Comparison of ENCODE assay signal across 30 cellular contexts in the genomic region with DNA sequence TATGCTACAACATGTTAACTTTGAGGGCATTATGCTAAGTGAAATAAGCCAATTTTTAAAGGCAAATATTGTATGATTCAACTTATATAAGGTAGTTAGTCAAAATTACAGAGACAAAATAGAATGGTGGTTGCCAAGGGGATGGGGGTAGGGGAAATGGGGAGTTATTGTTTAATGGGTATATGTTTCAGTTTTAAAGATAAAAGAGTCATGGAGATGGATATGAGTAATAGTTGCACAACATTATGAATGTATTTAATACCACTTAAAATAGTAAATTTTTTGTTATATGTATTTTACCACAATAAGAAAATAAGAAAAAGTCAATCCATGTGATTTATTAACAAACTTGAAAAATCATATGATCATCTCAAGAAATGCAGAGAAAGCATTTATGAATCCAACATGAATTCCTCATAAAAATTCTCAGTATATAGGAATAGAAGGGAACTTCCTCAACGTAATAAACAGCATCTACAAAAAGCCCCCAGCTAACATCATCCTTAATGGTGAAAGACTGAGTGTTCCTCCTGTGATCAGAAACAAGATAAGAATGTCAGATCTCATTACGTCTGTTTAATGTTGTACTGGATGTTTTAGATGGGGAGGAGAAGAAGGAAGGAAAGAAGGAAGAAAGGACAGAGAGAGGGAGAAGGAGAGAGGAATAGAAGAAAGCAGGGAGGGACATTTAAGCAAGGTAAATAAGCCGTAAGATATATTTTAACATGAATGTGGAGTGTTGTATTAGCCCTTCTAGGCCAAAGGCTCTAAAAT. TPM values are rescaled to one million over a fixed set of nuclear protein-coding genes. Genes with fewer than 3 reads are reported as not detected.
"Had no signal": no experiment of that assay in that cellular context is flagged by ENCODE, and none has a peak within 500 bp of the region (broad histone marks: within the 10 kb centered on the region; RNA-seq: fewer than 3 reads in every experiment).

No MANE protein-coding gene starts in this region.

- H3K4me1 Mint-ChIP-seq: activated CD4-positive, alpha-beta T cell treated with anti-CD3 and anti-CD28 coated beads, Interleukin-2, amount 10 ng/mL, durations not matched to agents 24 days and 14 days; activated naive CD4-positive, alpha-beta T cell treated with anti-CD3 and anti-CD28 coated beads, Interleukin-2, amount 50 U/mL, for 24 hours; naive thymus-derived CD8-positive, alpha-beta T cell; neural progenitor cell; stimulated activated naive B cell treated with anti-CD40 and anti-IgM and Interleukin-4, amounts not matched to agents 10 μg/mL and 1 μg/mL and 100 μg/mL, for 72 hours had no signal

- H3K27ac ChIP-seq: esophagus muscularis mucosa, heart right ventricle, left lung, lower lobe of right lung, neural progenitor cell, parathyroid adenoma, psoas muscle, tibial nerve, VCaP had no signal

- FAIRE-seq: islet of Langerhans had no signal

- H3K36me3 Mint-ChIP-seq: activated CD4-positive, alpha-beta memory T cell treated with anti-CD3 and anti-CD28 coated beads for 36 hours; neural progenitor cell; stimulated activated naive B cell treated with anti-CD40 and anti-IgM and Interleukin-4, amounts not matched to agents 10 μg/mL and 1 μg/mL and 100 μg/mL, for 72 hours had no signal

- H3K9me3 Mint-ChIP-seq: activated CD4-positive, alpha-beta memory T cell treated with anti-CD3 and anti-CD28 coated beads for 36 hours; activated naive CD4-positive, alpha-beta T cell treated with anti-CD3 and anti-CD28 coated beads, Interleukin-2, amount 50 U/mL, for 24 hours; activated naive CD8-positive, alpha-beta T cell treated with anti-CD3 and anti-CD28 coated beads, Interleukin-2, amount 50 U/mL, for 24 hours; activated T-cell treated with anti-CD3 and anti-CD28 coated beads, Interleukin-2, amount 50 U/mL, for 24 hours; activated T-helper 2 cell treated with anti-CD3 and anti-CD28 coated beads, Interferon-gamma antibody, Interleukin-2, Interleukin-4, amounts not matched to agents 10 μg/mL and 5 μg/mL and 100 μg/mL, durations not matched to agents 14 hours and 24 hours and 36 hours; naive thymus-derived CD8-positive, alpha-beta T cell; stimulated activated naive B cell treated with anti-CD40 and anti-IgM and Interleukin-4, amounts not matched to agents 10 μg/mL and 1 μg/mL and 100 μg/mL, for 72 hours had no signal

- H3K27ac Mint-ChIP-seq: activated CD4-positive, alpha-beta memory T cell treated with anti-CD3 and anti-CD28 coated beads for 36 hours; activated CD4-positive, alpha-beta T cell treated with anti-CD3 and anti-CD28 coated beads, Interleukin-2, amount 10 ng/mL, durations not matched to agents 24 days and 14 days; activated naive CD4-positive, alpha-beta T cell treated with anti-CD3 and anti-CD28 coated beads, Interleukin-2, amount 50 U/mL, for 24 hours; activated naive CD8-positive, alpha-beta T cell treated with anti-CD3 and anti-CD28 coated beads, Interleukin-2, amount 50 U/mL, for 24 hours; activated T-cell treated with anti-CD3 and anti-CD28 coated beads, Interleukin-2, amount 50 U/mL, for 24 hours; activated T-helper 2 cell treated with anti-CD3 and anti-CD28 coated beads, Interferon-gamma antibody, Interleukin-2, Interleukin-4, amounts not matched to agents 10 μg/mL and 5 μg/mL and 100 μg/mL, durations not matched to agents 14 hours and 24 hours and 36 hours; naive thymus-derived CD8-positive, alpha-beta T cell; neural progenitor cell; stimulated activated naive B cell treated with anti-CD40 and anti-IgM and Interleukin-4, amounts not matched to agents 10 μg/mL and 1 μg/mL and 100 μg/mL, for 72 hours had no signal

- H3K9me3 ChIP-seq: esophagus muscularis mucosa, heart right ventricle, left lung, lower lobe of right lung, psoas muscle, tibial nerve had no signal

- H3K4me2 ChIP-seq: neural progenitor cell, smooth muscle cell had no signal

- H3K9ac ChIP-seq: neural progenitor cell, parathyroid adenoma had no signal

- H3K4me3 Mint-ChIP-seq: activated CD4-positive, alpha-beta memory T cell treated with anti-CD3 and anti-CD28 coated beads for 36 hours; activated CD4-positive, alpha-beta T cell treated with anti-CD3 and anti-CD28 coated beads, Interleukin-2, amount 10 ng/mL, durations not matched to agents 24 days and 14 days; activated naive CD4-positive, alpha-beta T cell treated with anti-CD3 and anti-CD28 coated beads, Interleukin-2, amount 50 U/mL, for 24 hours; activated naive CD8-positive, alpha-beta T cell treated with anti-CD3 and anti-CD28 coated beads, Interleukin-2, amount 50 U/mL, for 24 hours; activated T-cell treated with anti-CD3 and anti-CD28 coated beads, Interleukin-2, amount 50 U/mL, for 24 hours; naive thymus-derived CD8-positive, alpha-beta T cell; neural progenitor cell; stimulated activated naive B cell treated with anti-CD40 and anti-IgM and Interleukin-4, amounts not matched to agents 10 μg/mL and 1 μg/mL and 100 μg/mL, for 72 hours had no signal

- H3K4me3 ChIP-seq: esophagus muscularis mucosa, heart right ventricle, left lung, lower lobe of right lung, neural progenitor cell, psoas muscle, smooth muscle cell, tibial nerve had no signal

- DNase-seq: activated CD4-positive, alpha-beta memory T cell treated with anti-CD3 and anti-CD28 coated beads for 36 hours; activated CD4-positive, alpha-beta T cell treated with anti-CD3 and anti-CD28 coated beads, Interleukin-2, amount 10 ng/mL, durations not matched to agents 24 days and 14 days; activated CD8-positive, alpha-beta memory T cell treated with anti-CD3 and anti-CD28 coated beads, Interleukin-2, amount 50 U/mL, for 4 hours; activated naive CD8-positive, alpha-beta T cell treated with anti-CD3 and anti-CD28 coated beads, Interleukin-2, amount 50 U/mL, for 24 hours; activated T-cell treated with anti-CD3 and anti-CD28 coated beads, Interleukin-2, amount 50 U/mL, for 24 hours; amygdala; central memory CD4-positive, alpha-beta T cell; dermis blood vessel endothelial cell; effector CD4-positive, alpha-beta T cell; foreskin melanocyte; heart right ventricle; left lung; lower lobe of right lung; mesenchymal stem cell; naive thymus-derived CD8-positive, alpha-beta T cell; occipital lobe; psoas muscle; stimulated activated CD4-positive, alpha-beta T cell treated with anti-CD3 and anti-CD28 coated beads, Interleukin-1b, Interleukin-23, amount 100 ng/mL, for 48 hours; stimulated activated CD4-positive, alpha-beta T cell treated with anti-CD3 and anti-CD28 coated beads, Interleukin-4, amount 100 ng/mL, for 4 hours; stimulated activated CD8-positive, alpha-beta memory T cell treated with anti-CD3 and anti-CD28 coated beads, Interleukin-4, amount 100 ng/mL, for 48 hours; stimulated activated naive B cell treated with anti-CD40 and anti-IgM and Interleukin-4, amounts not matched to agents 10 μg/mL and 1 μg/mL and 100 μg/mL, for 72 hours had no signal

- H3K79me2 ChIP-seq: parathyroid adenoma had no signal

- H2AFZ ChIP-seq: neural progenitor cell, parathyroid adenoma had no signal

- H3K4me1 ChIP-seq: esophagus muscularis mucosa, heart right ventricle, left lung, lower lobe of right lung, parathyroid adenoma, psoas muscle, tibial nerve had no signal

- ATAC-seq: activated naive CD8-positive, alpha-beta T cell treated with anti-CD3 and anti-CD28 coated beads, Interleukin-2, amount 50 U/mL, for 24 hours; heart right ventricle; left lung; lower lobe of right lung; naive thymus-derived CD8-positive, alpha-beta T cell; psoas muscle; stimulated activated naive B cell treated with anti-CD40 and anti-IgM and Interleukin-4, amounts not matched to agents 10 μg/mL and 1 μg/mL and 100 μg/mL, for 72 hours had no signal

- H3K27me3 ChIP-seq: esophagus muscularis mucosa, tibial nerve had no signal

- H3K36me3 ChIP-seq: esophagus muscularis mucosa, heart right ventricle, left lung, lower lobe of right lung, neural progenitor cell, tibial nerve had no signal

RNA-seq across cellular contexts. Expression of a gene that starts 7.3 kb away (rescaled TPM):
- total RNA-seq: dermis blood vessel endothelial cell had no signal
